In the genomic region with DNA sequence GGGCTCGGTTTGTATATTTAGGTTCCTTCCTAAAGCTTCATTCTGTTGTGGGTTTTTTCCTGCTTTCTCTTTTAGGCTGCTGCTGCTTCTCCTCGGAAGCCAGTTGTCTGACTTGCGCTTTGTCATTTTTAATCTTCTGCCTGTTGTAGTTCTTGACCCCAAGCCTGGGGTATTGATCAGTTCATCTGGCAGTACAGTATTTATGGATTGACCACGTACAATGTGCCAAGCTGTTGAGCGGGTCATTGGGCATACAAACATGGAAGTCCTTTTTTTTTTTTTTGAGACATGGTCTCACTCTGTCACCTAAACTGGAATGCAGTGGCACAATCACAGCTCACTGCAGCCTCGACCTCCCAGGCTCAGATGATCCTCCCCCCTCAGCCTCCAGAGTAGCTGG, we compare ENCODE assay signal across 1 cellular context.
TF ChIP-seq lines count a peak whose summit lies in the region.

No MANE protein-coding gene starts in this region.

TF ChIP-seq in liver, 16 proteins besides CTCF, POLR2A, EP300 and RAD21 (continued from another document):
- TF ChIP-seq GABPA (IDR thresholded peaks at IDR 0.05 in 1 of 2, conservative IDR thresholded peaks at IDR 0.05 in 1 of 2), result no peak
- TF ChIP-seq, protein P1, sequence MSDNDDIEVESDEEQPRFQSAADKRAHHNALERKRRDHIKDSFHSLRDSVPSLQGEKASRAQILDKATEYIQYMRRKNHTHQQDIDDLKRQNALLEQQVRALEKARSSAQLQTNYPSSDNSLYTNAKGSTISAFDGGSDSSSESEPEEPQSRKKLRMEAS (IDR thresholded peaks at IDR 0.05), result no peak
- TF ChIP-seq, protein P2, sequence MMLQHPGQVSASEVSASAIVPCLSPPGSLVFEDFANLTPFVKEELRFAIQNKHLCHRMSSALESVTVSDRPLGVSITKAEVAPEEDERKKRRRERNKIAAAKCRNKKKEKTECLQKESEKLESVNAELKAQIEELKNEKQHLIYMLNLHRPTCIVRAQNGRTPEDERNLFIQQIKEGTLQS (IDR thresholded peaks at IDR 0.05), result no peak
- no peak for TF ChIP-seq FOXA2 (IDR thresholded peaks at IDR 0.05)
- peak in 1 of 2 donors; percentile 16 for TF ChIP-seq JUND (IDR thresholded peaks at IDR 0.05)
- TF ChIP-seq HNF4G (IDR thresholded peaks at IDR 0.05), result no peak
- TF ChIP-seq YY1 (IDR thresholded peaks at IDR 0.05), result peak; percentile 81
TF ChIP-seq in liver: peak in this region for 4.
